8 cellular contexts compared by ENCODE assay signal in genomic region chr5:54520940-54521339, GRCh38. TPM values are rescaled to one million over a fixed set of nuclear protein-coding genes. Genes with fewer than 3 reads are reported as not detected.
DNase-seq lines count a peak whose midpoint lies in the region; ATAC-seq and TF ChIP-seq lines count a peak whose summit lies in the region.

No MANE protein-coding gene starts in this region.

- no peaks in the 10 kb centered on the region for H3F3A ChIP-seq in DOHH2 (ENCODE audit: control insufficient read depth, insufficient read depth)

- H3K36me3 ChIP-seq in DOHH2 (ENCODE audit: control insufficient read depth, low read length): no peaks in the 10 kb centered on the region
- H3K36me3 ChIP-seq in prostate gland: no peaks in the 10 kb centered on the region

- no peak for TF ChIP-seq POLR2A in prostate gland (IDR thresholded peaks at IDR 0.05)

- WGBS in prostate gland: 61% methylated on average over 2 of the region's 2 CpGs

- H3K4me3 ChIP-seq in DOHH2 (ENCODE audit: low read length) (peak overlapping the region; percentile 32), prostate gland (peak overlapping the region; percentile 92 to 95)

- no peak for TF ChIP-seq CTCF in DOHH2 (IDR thresholded peaks at IDR 0.05; ENCODE audit: low read depth, low read length, poor library complexity, severe bottlenecking)
- TF ChIP-seq CTCF in prostate gland (IDR thresholded peaks at IDR 0.05): no peak
- no peak for TF ChIP-seq CTCF in GM20000 (IDR thresholded peaks at IDR 0.05; ENCODE audit: extremely low read depth, missing control alignments)

- H4K20me1 ChIP-seq in DOHH2 (ENCODE audit: control insufficient read depth, insufficient read depth, low read depth, low read length): no peaks in the 10 kb centered on the region

- H3K4me2 ChIP-seq in DOHH2 (ENCODE audit: low read length): peak overlapping the region; percentile 60

- intact Hi-C loops in prostate gland (cut with DNase I): loop anchor here (10.0 kb wide), 1 partner anchor 144 kb away; no protein-coding TSS in a partner anchor

- peaks cover 29% of the 10 kb centered on the region for H3K4me1 ChIP-seq in DOHH2 (ENCODE audit: control insufficient read depth, low read length)
- H3K4me1 ChIP-seq in prostate gland (replicated peaks): peaks cover 3% of the 10 kb centered on the region

- H3K36me3 Mint-ChIP-seq in T-helper 17 cell (ENCODE audit: low read depth): no peaks in the 10 kb centered on the region

- H3K9me3 ChIP-seq in DOHH2 (ENCODE audit: control insufficient read depth, insufficient read depth, low read length) (no peaks in the 10 kb centered on the region), T-helper 17 cell (ENCODE audit: control insufficient read depth, low read length, poor library complexity, severe bottlenecking) (no peaks in the 10 kb centered on the region), prostate gland (no peaks in the 10 kb centered on the region)

- DNase-seq in T-helper 17 cell: no peak
- DNase-seq in fibroblast of peridontal ligament (ENCODE audit: extremely low read depth): peak; percentile 51
- no peak for DNase-seq in prostate gland (ENCODE audit: low spot score)
- DNase-seq in GM20000 (ENCODE audit: low spot score): no peak
- no peak for DNase-seq in NCI-H2029 treated with DMSO at 0.1 percent for 48 hours (lab: John Stamatoyannopoulos, UW)
- no peak for DNase-seq in stimulated activated naive CD4-positive, alpha-beta T cell (lab: John Stamatoyannopoulos, UW)
- DNase-seq in NCI-H748 (lab: John Stamatoyannopoulos, UW; ENCODE audit: unreplicated experiment): no peak

- peaks cover 2% of the 10 kb centered on the region for H3K79me2 ChIP-seq in DOHH2 (ENCODE audit: control insufficient read depth, low read length)

- no peaks in the 10 kb centered on the region for H3K27me3 Mint-ChIP-seq in T-helper 17 cell

- no peak overlapping the region for H3K27ac ChIP-seq in DOHH2 (ENCODE audit: low read depth, low read length)
- peak overlapping the region in 1 of 2 donors; percentile 20 for H3K27ac ChIP-seq in prostate gland

- ATAC-seq in T-helper 17 cell: no peak

- peak overlapping the region; percentile 93 for H3K4me3 Mint-ChIP-seq in T-helper 17 cell

- H3K27me3 ChIP-seq in DOHH2 (ENCODE audit: control insufficient read depth, low read length): no peaks in the 10 kb centered on the region
- H3K27me3 ChIP-seq in prostate gland (replicated peaks; ENCODE audit: insufficient read depth): no peaks in the 10 kb centered on the region

- H3K27ac Mint-ChIP-seq in T-helper 17 cell: peak overlapping the region; percentile 68

- H3K4me1 Mint-ChIP-seq in T-helper 17 cell: peaks cover 53% of the 10 kb centered on the region

- no peaks in the 10 kb centered on the region for H3K9me2 ChIP-seq in DOHH2 (replicated peaks; ENCODE audit: control insufficient read depth, low read length)

RNA-seq across cellular contexts. Expression of gene SNX18, which starts 3.4 kb away (rescaled TPM):
- 10 to 100 TPM; 11.2 to 13.3 TPM for total RNA-seq in T-helper 17 cell
- 10 to 100 TPM; 26.3 to 80.4 TPM for total RNA-seq in prostate gland
